In genomic region chr12:121779422-121779895, GRCh38 we compare ENCODE assay signal across 1 cellular context.
TF ChIP-seq lines count a peak whose summit lies in the region.

No MANE protein-coding gene starts in this region.

TF ChIP-seq in H1, 55 proteins besides CTCF, POLR2A, EP300 and RAD21:
- TF ChIP-seq POU5F1 (IDR thresholded peaks at IDR 0.05; ENCODE audit: low read depth, low read length) = no peak
- TF ChIP-seq CHD2 (IDR thresholded peaks at IDR 0.05; ENCODE audit: low read length) = no peak
- no peak for TF ChIP-seq CBX8 (IDR thresholded peaks at IDR 0.05; ENCODE audit: borderline replicate concordance, low read depth, low read length)
- no peak for TF ChIP-seq HDAC6 (IDR thresholded peaks at IDR 0.05; ENCODE audit: low read depth, low read length)
- no peak for TF ChIP-seq RNF2 (IDR thresholded peaks at IDR 0.05; ENCODE audit: borderline replicate concordance, low read depth, low read length, missing control alignments, poor library complexity, severe bottlenecking)
- TF ChIP-seq CBX5 (IDR thresholded peaks at IDR 0.05; ENCODE audit: low read depth, low read length) = no peak
- no peak for TF ChIP-seq CEBPB (IDR thresholded peaks at IDR 0.05; ENCODE audit: low read depth, low read length)
- no peak for TF ChIP-seq CHD7 (IDR thresholded peaks at IDR 0.05; ENCODE audit: insufficient replicate concordance, low read length)
- TF ChIP-seq BRCA1 (IDR thresholded peaks at IDR 0.05; ENCODE audit: low read depth, low read length) = no peak
- TF ChIP-seq JUND (IDR thresholded peaks at IDR 0.05; ENCODE audit: low read length) = no peak
- TF ChIP-seq SIRT6 (IDR thresholded peaks at IDR 0.05; ENCODE audit: low read length) = no peak
- TF ChIP-seq RXRA (IDR thresholded peaks at IDR 0.05; ENCODE audit: insufficient read depth, low read depth, low read length) = no peak
- no peak for TF ChIP-seq ATF3 (IDR thresholded peaks at IDR 0.05; ENCODE audit: insufficient read depth, low read depth, low read length)
- no peak for TF ChIP-seq KDM5A (IDR thresholded peaks at IDR 0.05; ENCODE audit: low read length)
- TF ChIP-seq E2F6 (IDR thresholded peaks at IDR 0.05) = no peak
- TF ChIP-seq ATF2 (IDR thresholded peaks at IDR 0.05; ENCODE audit: low read length) = no peak
